ENCODE assay signal across 1 cellular context in genomic region chr1:147211577-147211976, GRCh38.
TF ChIP-seq lines count a peak whose summit lies in the region.

No MANE protein-coding gene starts in this region.

TF ChIP-seq in SK-N-SH, 30 proteins besides CTCF, POLR2A, EP300 and RAD21 (continued from another document):
- no peak for TF ChIP-seq REST (IDR thresholded peaks at IDR 0.05; ENCODE audit: low read depth, low read length)
- no peak for TF ChIP-seq FOXM1 (IDR thresholded peaks at IDR 0.05; ENCODE audit: low read depth)
- TF ChIP-seq TAF1 (IDR thresholded peaks at IDR 0.05; ENCODE audit: borderline replicate concordance, low read depth, low read length): no peak
- TF ChIP-seq MAX (IDR thresholded peaks at IDR 0.05; ENCODE audit: low read depth): no peak
- TF ChIP-seq MEF2A (IDR thresholded peaks at IDR 0.05; ENCODE audit: borderline replicate concordance, low read depth): no peak
- TF ChIP-seq RCOR1 (IDR thresholded peaks at IDR 0.05; ENCODE audit: low read length): no peak
- no peak for TF ChIP-seq FOXJ3 (CRISPR knock-in tag; IDR thresholded peaks at IDR 0.05)
